Comparison of ENCODE assay signal across 9 cellular contexts in genomic region chr6:68572525-68572924, GRCh38.
A peak's percentile ranks its signal among the peaks of the same experiment; 100 is the strongest.
DNase-seq lines count a peak whose midpoint lies in the region; ATAC-seq and TF ChIP-seq lines count a peak whose summit lies in the region.
"Had no signal": no experiment of that assay in that cellular context is flagged by ENCODE, and none has a peak within 500 bp of the region (broad histone marks: within the 10 kb centered on the region; RNA-seq: fewer than 3 reads in every experiment).

No MANE protein-coding gene starts in this region.

- no peaks in the 10 kb centered on the region for H3K79me2 ChIP-seq in SK-N-SH (ENCODE audit: insufficient read depth)

- H3K36me3 ChIP-seq in SK-N-SH (replicated peaks in 1 of 2; ENCODE audit: control insufficient read depth in 1 of 2, insufficient read depth in 2 of 2, low read length in 1 of 2) (no peaks in the 10 kb centered on the region), stomach (no peaks in the 10 kb centered on the region)

- no peak overlapping the region for H3K27ac ChIP-seq in SK-N-SH (ENCODE audit: low read depth in 2 of 2, low read length in 1 of 2)
- H3K27ac ChIP-seq in stomach: no peak overlapping the region

- H3K4me3 Mint-ChIP-seq in glutamatergic neuron (ENCODE audit: unreplicated experiment): no peak overlapping the region
- H3K4me3 Mint-ChIP-seq: CD4-positive, CD25-positive, alpha-beta regulatory T cell had no signal

- no peak overlapping the region for H3K27ac Mint-ChIP-seq in glutamatergic neuron (ENCODE audit: unreplicated experiment)
- H3K27ac Mint-ChIP-seq: CD4-positive, CD25-positive, alpha-beta regulatory T cell had no signal

- no peaks in the 10 kb centered on the region for H4K20me1 ChIP-seq in SK-N-SH (ENCODE audit: insufficient read depth)

- peaks cover 12% of the 10 kb centered on the region for H3K36me3 Mint-ChIP-seq in glutamatergic neuron (ENCODE audit: unreplicated experiment)
- H3K36me3 Mint-ChIP-seq: CD4-positive, CD25-positive, alpha-beta regulatory T cell had no signal

- H3F3A ChIP-seq in SK-N-SH (replicated peaks; ENCODE audit: insufficient read depth): no peaks in the 10 kb centered on the region

- H3K27me3 ChIP-seq in SK-N-SH (ENCODE audit: insufficient read depth) (no peaks in the 10 kb centered on the region), stomach (peaks cover 0 to 5% (median 0%) of the 10 kb centered on the region in 3 donors)

- peak; percentile 44; the same call in 1 of the 2 replicates for TF ChIP-seq RAD21 in SK-N-SH (IDR thresholded peaks at IDR 0.05; ENCODE audit: low read length)

- peaks cover 8% of the 10 kb centered on the region for H3K9me3 Mint-ChIP-seq in glutamatergic neuron (ENCODE audit: unreplicated experiment)

- no peaks in the 10 kb centered on the region for H3K27me3 Mint-ChIP-seq in glutamatergic neuron (ENCODE audit: unreplicated experiment)
- H3K27me3 Mint-ChIP-seq: CD4-positive, CD25-positive, alpha-beta regulatory T cell had no signal

- ATAC-seq in SK-N-SH treated with all-trans-retinoic acid at 6 μM for 48 hours (no peak), GM21723 (IDR thresholded peaks at IDR 0.05; ENCODE audit: unreplicated experiment) (peak; percentile 98)

- no peaks in the 10 kb centered on the region; a peak in 1 of 4 replicates for H3K4me1 ChIP-seq in SK-N-SH (ENCODE audit: control insufficient read depth in 1 of 2, insufficient read depth in 2 of 2, low read depth in 1 of 2, low read length in 1 of 2)
- peaks cover 0 to 8% (median 0%) of the 10 kb centered on the region in 4 donors for H3K4me1 ChIP-seq in stomach

- no peak overlapping the region for H3K4me2 ChIP-seq in SK-N-SH

- no peak overlapping the region for H3K9ac ChIP-seq in SK-N-SH

- H3K9me2 ChIP-seq in SK-N-SH: no peaks in the 10 kb centered on the region

- H3K4me3 ChIP-seq in SK-N-SH (ENCODE audit: low read depth in 2 of 2, low read length in 1 of 2) (no peak overlapping the region), stomach (no peak overlapping the region)

- intact Hi-C loops in stomach (cut with DNase I; ENCODE audit: low total_unique reads): no loop called here

- POLR2A ChIA-PET in SK-N-SH (lab: Yijun Ruan, JAX): no interaction called here

- TF ChIP-seq CTCF in SK-N-SH (IDR thresholded peaks at IDR 0.05): peak; percentile 46
- peak; percentile 65 for TF ChIP-seq CTCF in glutamatergic neuron (IDR thresholded peaks at IDR 0.05; ENCODE audit: partially characterized antibody, unreplicated experiment)
- TF ChIP-seq CTCF in stomach (IDR thresholded peaks at IDR 0.05): no peak

- H3K4me1 Mint-ChIP-seq in glutamatergic neuron (ENCODE audit: low read depth, unreplicated experiment): peaks cover 3% of the 10 kb centered on the region
- H3K4me1 Mint-ChIP-seq: CD4-positive, CD25-positive, alpha-beta regulatory T cell had no signal

- TF ChIP-seq EP300 in SK-N-SH (IDR thresholded peaks at IDR 0.05; ENCODE audit: borderline replicate concordance in 1 of 2, low read depth in 1 of 2, low read length in 1 of 2): no peak
- no peak for TF ChIP-seq EP300 in stomach (IDR thresholded peaks at IDR 0.05)

- DNase-seq in SK-N-SH: peak; percentile 11
- DNase-seq in HuH-7 (ENCODE audit: low spot score): peak; percentile 17
- peak; percentile 69 for DNase-seq in RPMI8226
- peak; percentile 40 for DNase-seq in glutamatergic neuron
- no peak for DNase-seq in NCI-H446 treated with DMSO at 0.1 percent for 48 hours (lab: John Stamatoyannopoulos, UW)
- no peak for DNase-seq in stomach

- CTCF ChIA-PET in SK-N-SH (lab: Yijun Ruan, JAX): interaction anchor here (1.1 to 1.3 kb wide), 3 partner anchors 40 to 67 kb away, joined by 3 to 5 read pairs (median 3); no protein-coding TSS in a partner anchor

- H2AFZ ChIP-seq in SK-N-SH (ENCODE audit: low read depth): no peak overlapping the region

- WGBS in SK-N-SH (ENCODE audit: low lambda C conversion rate): 24% methylated on average over 2 of the region's 2 CpGs
- 60 to 84% (median 68%) methylated on average over 2 of the region's 2 CpGs for WGBS in stomach, 5 donors

- no peak for TF ChIP-seq POLR2A in stomach (IDR thresholded peaks at IDR 0.05)

- H3K9me3 ChIP-seq in SK-N-SH (no peaks in the 10 kb centered on the region), stomach (peaks cover 0 to 30% (median 10%) of the 10 kb centered on the region in 4 donors)

TF ChIP-seq in SK-N-SH, 30 proteins besides CTCF, POLR2A, EP300 and RAD21:
- TF ChIP-seq SMC3 (IDR thresholded peaks at IDR 0.05; ENCODE audit: low read depth, low read length) (0 out of 2 replicates have a peak, but pooled peaks have one; percentile 8), IRF3 (IDR thresholded peaks at IDR 0.05; ENCODE audit: low read depth, low read length) (no peak)

TF ChIP-seq in SK-N-SH treated with all-trans-retinoic acid at 6 μM for 48 hours, 23 proteins besides CTCF, POLR2A, EP300 and RAD21:
- TF ChIP-seq PATZ1 (CRISPR knock-in tag; IDR thresholded peaks at IDR 0.05; ENCODE audit: borderline replicate concordance): no peak
- no peak for TF ChIP-seq ZFP30 (CRISPR knock-in tag; IDR thresholded peaks at IDR 0.05)
TF ChIP-seq in SK-N-SH treated with all-trans-retinoic acid at 6 μM for 48 hours: peak in this region for 0.

Comparison
In these comparisons a context has a peak if more than half of its experiments do, and no peak if none do; other contexts are left out.
1. DNase-seq: peak in SK-N-SH (single experiment), HuH-7 (single experiment), RPMI8226 (single experiment) and glutamatergic neuron (single experiment); none in NCI-H446 treated with DMSO at 0.1 percent for 48 hours (single experiment) and stomach (single experiment).
2. CTCF ChIP-seq: peak in SK-N-SH (single experiment) and glutamatergic neuron (single experiment); none in stomach (0 of 7).